ENCODE assay signal across 1 cellular context in genomic region chr9:136007906-136008692, GRCh38.
TF ChIP-seq lines count a peak whose summit lies in the region.

No MANE protein-coding gene starts in this region.

TF ChIP-seq in HepG2, 621 proteins besides CTCF, POLR2A, EP300 and RAD21 (continued from another document and continues in another):
- TF ChIP-seq BHLHE40 (IDR thresholded peaks at IDR 0.05; ENCODE audit: low read length) (no peak), ZNF616 (CRISPR knock-in tag; IDR thresholded peaks at IDR 0.05; ENCODE audit: low read depth) (no peak), NFYB (CRISPR knock-in tag; IDR thresholded peaks at IDR 0.05) (no peak), STAG1 (CRISPR knock-in tag; IDR thresholded peaks at IDR 0.05) (0 out of 2 replicates have a peak, but pooled peaks have one; percentile 2), ZNF274 (CRISPR knock-in tag; IDR thresholded peaks at IDR 0.05) (no peak), ZNF331 (CRISPR knock-in tag; IDR thresholded peaks at IDR 0.05) (no peak), HDAC2 (CRISPR knock-in tag; IDR thresholded peaks at IDR 0.05) (peak; percentile 57), MAF1 (CRISPR knock-in tag; IDR thresholded peaks at IDR 0.05; ENCODE audit: borderline replicate concordance) (no peak), ZNF296 (CRISPR knock-in tag; conservative IDR thresholded peaks at IDR 0.05) (no peak), TMF1 (CRISPR knock-in tag; IDR thresholded peaks at IDR 0.05; ENCODE audit: low read depth) (no peak), ZMAT5 (CRISPR knock-in tag; IDR thresholded peaks at IDR 0.05; ENCODE audit: borderline replicate concordance, low read depth) (no peak), ZSCAN21 (CRISPR knock-in tag; IDR thresholded peaks at IDR 0.05; ENCODE audit: borderline replicate concordance) (no peak), RARG (CRISPR knock-in tag; IDR thresholded peaks at IDR 0.05; ENCODE audit: low read depth) (no peak), GFI1 (CRISPR knock-in tag; IDR thresholded peaks at IDR 0.05; ENCODE audit: borderline replicate concordance) (0 out of 2 replicates have a peak, but pooled peaks have one; percentile 27), POLR2AphosphoS5 (IDR thresholded peaks at IDR 0.05; ENCODE audit: low read depth, low read length) (peak; percentile 47; the same call in 1 of the 2 replicates), ZNF136 (CRISPR knock-in tag; IDR thresholded peaks at IDR 0.05; ENCODE audit: low read depth) (no peak), PCBP1 (IDR thresholded peaks at IDR 0.05; ENCODE audit: borderline replicate concordance, low read depth, low read length) (no peak), TIGD3 (CRISPR knock-in tag; IDR thresholded peaks at IDR 0.05; ENCODE audit: borderline replicate concordance) (no peak), GABPB1 (CRISPR knock-in tag; IDR thresholded peaks at IDR 0.05) (no peak), CREB1 (IDR thresholded peaks at IDR 0.05) (peak; percentile 48; the same call in 1 of the 2 replicates), CREB1 (CRISPR knock-in tag; IDR thresholded peaks at IDR 0.05) (peak; percentile 59; the same call in 1 of the 2 replicates), ARNT (IDR thresholded peaks at IDR 0.05) (no peak), ERF (CRISPR knock-in tag; IDR thresholded peaks at IDR 0.05) (peak; percentile 49), RBFOX2 (IDR thresholded peaks at IDR 0.05; ENCODE audit: low read depth, low read length) (peak; percentile 46), ZNF879 (CRISPR knock-in tag; IDR thresholded peaks at IDR 0.05) (no peak), HIVEP1 (CRISPR knock-in tag; IDR thresholded peaks at IDR 0.05) (0 out of 2 replicates have a peak, but pooled peaks have one; percentile 43), MYC (CRISPR knock-in tag; IDR thresholded peaks at IDR 0.05; ENCODE audit: borderline replicate concordance) (peak; percentile 12; the same call in 1 of the 2 replicates), RXRB (CRISPR knock-in tag; IDR thresholded peaks at IDR 0.05; ENCODE audit: borderline replicate concordance) (peak; percentile 81; the same call in 1 of the 2 replicates), PPARG (CRISPR knock-in tag; conservative IDR thresholded peaks at IDR 0.05) (peak; percentile 95), ZNF792 (CRISPR knock-in tag; IDR thresholded peaks at IDR 0.05) (no peak; the same call in 1 of the 2 replicates), ZNF383 (CRISPR knock-in tag; IDR thresholded peaks at IDR 0.05; ENCODE audit: borderline replicate concordance) (no peak), HNRNPLL (IDR thresholded peaks at IDR 0.05; ENCODE audit: low read depth, low read length, poor library complexity, severe bottlenecking) (peak; percentile 28), CEBPZ (IDR thresholded peaks at IDR 0.05; ENCODE audit: low read length) (no peak), CHD4 (IDR thresholded peaks at IDR 0.05; ENCODE audit: borderline replicate concordance, low read length) (no peak), NFYC (CRISPR knock-in tag; IDR thresholded peaks at IDR 0.05) (no peak), POGK (CRISPR knock-in tag; conservative IDR thresholded peaks at IDR 0.05) (no peak; the same call in 1 of the 2 replicates), DMAP1 (CRISPR knock-in tag; IDR thresholded peaks at IDR 0.05) (0 out of 2 replicates have a peak, but pooled peaks have one; percentile 24), FOXP1 (IDR thresholded peaks at IDR 0.05) (no peak), FOXP1 (CRISPR knock-in tag; IDR thresholded peaks at IDR 0.05) (peak; percentile 11; the same call in 1 of the 2 replicates), ATF3 (CRISPR knock-in tag; IDR thresholded peaks at IDR 0.05) (no peak), ZNF605 (CRISPR knock-in tag; IDR thresholded peaks at IDR 0.05) (no peak; the same call in 1 of the 2 replicates), MXI1 (IDR thresholded peaks at IDR 0.05; ENCODE audit: borderline replicate concordance, low read depth, low read length) (peak; percentile 39; the same call in 1 of the 3 replicates), FOXA3 (CRISPR knock-in tag; IDR thresholded peaks at IDR 0.05) (peak; percentile 57), HOXA3 (CRISPR knock-in tag; IDR thresholded peaks at IDR 0.05) (peak; percentile 41), NFKB2 (CRISPR knock-in tag; IDR thresholded peaks at IDR 0.05; ENCODE audit: borderline replicate concordance) (0 out of 2 replicates have a peak, but pooled peaks have one; percentile 16), SMAD1 (CRISPR knock-in tag; IDR thresholded peaks at IDR 0.05; ENCODE audit: borderline replicate concordance, low read depth) (no peak), NCOR1 (IDR thresholded peaks at IDR 0.05; ENCODE audit: borderline replicate concordance, low read length) (peak; percentile 60; the same call in 1 of the 2 replicates), RCOR2 (CRISPR knock-in tag; IDR thresholded peaks at IDR 0.05) (no peak), POLR2G (IDR thresholded peaks at IDR 0.05; ENCODE audit: low read depth, low read length) (peak; percentile 59; the same call in 1 of the 2 replicates)
- TF ChIP-seq, protein P1, sequence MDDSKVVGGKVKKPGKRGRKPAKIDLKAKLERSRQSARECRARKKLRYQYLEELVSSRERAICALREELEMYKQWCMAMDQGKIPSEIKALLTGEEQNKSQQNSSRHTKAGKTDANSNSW (CRISPR knock-in tag; IDR thresholded peaks at IDR 0.05; ENCODE audit: borderline replicate concordance), result no peak
- TF ChIP-seq, protein P2, sequence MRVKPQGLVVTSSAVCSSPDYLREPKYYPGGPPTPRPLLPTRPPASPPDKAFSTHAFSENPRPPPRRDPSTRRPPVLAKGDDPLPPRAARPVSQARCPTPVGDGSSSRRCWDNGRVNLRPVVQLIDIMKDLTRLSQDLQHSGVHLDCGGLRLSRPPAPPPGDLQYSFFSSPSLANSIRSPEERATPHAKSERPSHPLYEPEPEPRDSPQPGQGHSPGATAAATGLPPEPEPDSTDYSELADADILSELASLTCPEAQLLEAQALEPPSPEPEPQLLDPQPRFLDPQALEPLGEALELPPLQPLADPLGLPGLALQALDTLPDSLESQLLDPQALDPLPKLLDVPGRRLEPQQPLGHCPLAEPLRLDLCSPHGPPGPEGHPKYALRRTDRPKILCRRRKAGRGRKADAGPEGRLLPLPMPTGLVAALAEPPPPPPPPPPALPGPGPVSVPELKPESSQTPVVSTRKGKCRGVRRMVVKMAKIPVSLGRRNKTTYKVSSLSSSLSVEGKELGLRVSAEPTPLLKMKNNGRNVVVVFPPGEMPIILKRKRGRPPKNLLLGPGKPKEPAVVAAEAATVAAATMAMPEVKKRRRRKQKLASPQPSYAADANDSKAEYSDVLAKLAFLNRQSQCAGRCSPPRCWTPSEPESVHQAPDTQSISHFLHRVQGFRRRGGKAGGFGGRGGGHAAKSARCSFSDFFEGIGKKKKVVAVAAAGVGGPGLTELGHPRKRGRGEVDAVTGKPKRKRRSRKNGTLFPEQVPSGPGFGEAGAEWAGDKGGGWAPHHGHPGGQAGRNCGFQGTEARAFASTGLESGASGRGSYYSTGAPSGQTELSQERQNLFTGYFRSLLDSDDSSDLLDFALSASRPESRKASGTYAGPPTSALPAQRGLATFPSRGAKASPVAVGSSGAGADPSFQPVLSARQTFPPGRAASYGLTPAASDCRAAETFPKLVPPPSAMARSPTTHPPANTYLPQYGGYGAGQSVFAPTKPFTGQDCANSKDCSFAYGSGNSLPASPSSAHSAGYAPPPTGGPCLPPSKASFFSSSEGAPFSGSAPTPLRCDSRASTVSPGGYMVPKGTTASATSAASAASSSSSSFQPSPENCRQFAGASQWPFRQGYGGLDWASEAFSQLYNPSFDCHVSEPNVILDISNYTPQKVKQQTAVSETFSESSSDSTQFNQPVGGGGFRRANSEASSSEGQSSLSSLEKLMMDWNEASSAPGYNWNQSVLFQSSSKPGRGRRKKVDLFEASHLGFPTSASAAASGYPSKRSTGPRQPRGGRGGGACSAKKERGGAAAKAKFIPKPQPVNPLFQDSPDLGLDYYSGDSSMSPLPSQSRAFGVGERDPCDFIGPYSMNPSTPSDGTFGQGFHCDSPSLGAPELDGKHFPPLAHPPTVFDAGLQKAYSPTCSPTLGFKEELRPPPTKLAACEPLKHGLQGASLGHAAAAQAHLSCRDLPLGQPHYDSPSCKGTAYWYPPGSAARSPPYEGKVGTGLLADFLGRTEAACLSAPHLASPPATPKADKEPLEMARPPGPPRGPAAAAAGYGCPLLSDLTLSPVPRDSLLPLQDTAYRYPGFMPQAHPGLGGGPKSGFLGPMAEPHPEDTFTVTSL (CRISPR knock-in tag; IDR thresholded peaks at IDR 0.05; ENCODE audit: borderline replicate concordance), result peak; percentile 38; the same call in 1 of the 2 replicates
- TF ChIP-seq, protein P3, sequence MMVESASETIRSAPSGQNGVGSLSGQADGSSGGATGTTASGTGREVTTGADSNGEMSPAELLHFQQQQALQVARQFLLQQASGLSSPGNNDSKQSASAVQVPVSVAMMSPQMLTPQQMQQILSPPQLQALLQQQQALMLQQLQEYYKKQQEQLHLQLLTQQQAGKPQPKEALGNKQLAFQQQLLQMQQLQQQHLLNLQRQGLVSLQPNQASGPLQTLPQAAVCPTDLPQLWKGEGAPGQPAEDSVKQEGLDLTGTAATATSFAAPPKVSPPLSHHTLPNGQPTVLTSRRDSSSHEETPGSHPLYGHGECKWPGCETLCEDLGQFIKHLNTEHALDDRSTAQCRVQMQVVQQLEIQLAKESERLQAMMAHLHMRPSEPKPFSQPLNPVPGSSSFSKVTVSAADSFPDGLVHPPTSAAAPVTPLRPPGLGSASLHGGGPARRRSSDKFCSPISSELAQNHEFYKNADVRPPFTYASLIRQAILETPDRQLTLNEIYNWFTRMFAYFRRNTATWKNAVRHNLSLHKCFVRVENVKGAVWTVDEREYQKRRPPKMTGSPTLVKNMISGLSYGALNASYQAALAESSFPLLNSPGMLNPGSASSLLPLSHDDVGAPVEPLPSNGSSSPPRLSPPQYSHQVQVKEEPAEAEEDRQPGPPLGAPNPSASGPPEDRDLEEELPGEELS (CRISPR knock-in tag; IDR thresholded peaks at IDR 0.05), result peak; percentile 14; the same call in 1 of the 2 replicates
- TF ChIP-seq, protein P4, sequence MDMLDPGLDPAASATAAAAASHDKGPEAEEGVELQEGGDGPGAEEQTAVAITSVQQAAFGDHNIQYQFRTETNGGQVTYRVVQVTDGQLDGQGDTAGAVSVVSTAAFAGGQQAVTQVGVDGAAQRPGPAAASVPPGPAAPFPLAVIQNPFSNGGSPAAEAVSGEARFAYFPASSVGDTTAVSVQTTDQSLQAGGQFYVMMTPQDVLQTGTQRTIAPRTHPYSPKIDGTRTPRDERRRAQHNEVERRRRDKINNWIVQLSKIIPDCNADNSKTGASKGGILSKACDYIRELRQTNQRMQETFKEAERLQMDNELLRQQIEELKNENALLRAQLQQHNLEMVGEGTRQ (IDR thresholded peaks at IDR 0.05; ENCODE audit: low read depth, low read length), result no peak
- TF ChIP-seq, protein P4 (CRISPR knock-in tag; IDR thresholded peaks at IDR 0.05; ENCODE audit: borderline replicate concordance), result no peak
